22 cellular contexts compared by ENCODE assay signal in the genomic region with DNA sequence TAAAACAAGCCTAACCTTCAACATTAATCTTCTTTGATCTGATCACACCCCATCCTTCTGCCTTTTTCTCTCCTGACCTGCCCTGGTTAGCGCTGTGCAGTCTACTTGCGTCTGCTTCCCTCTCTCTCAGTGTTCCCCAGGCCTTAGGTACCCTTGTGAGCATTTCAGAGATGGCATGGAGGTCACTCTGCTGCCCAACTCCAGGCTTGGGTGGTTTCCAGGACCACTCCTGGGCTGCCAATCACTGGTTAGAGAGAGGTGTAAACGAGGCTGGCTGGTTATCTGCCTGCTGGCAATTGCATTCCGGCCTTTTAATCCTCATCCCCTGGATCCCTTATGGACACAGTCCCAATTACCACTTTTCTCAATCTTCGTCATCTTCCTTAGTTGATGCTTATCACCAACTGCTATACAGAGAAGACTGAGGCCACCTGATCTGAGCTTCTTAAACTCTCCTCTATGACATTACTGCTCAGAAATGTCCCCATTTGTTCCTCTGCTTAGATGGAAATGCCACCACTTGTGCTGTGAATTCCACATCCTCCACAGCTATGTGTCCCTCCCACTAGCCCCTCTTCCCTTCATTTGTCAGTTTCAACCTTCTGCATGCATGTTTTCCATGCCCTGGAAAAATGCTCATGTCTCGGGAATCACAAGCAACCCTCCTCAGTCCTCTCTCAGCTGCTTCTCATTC. TPM values are rescaled to one million over a fixed set of nuclear protein-coding genes. Genes with fewer than 3 reads are reported as not detected.
DNase-seq lines count a peak whose midpoint lies in the region; ATAC-seq and TF ChIP-seq lines count a peak whose summit lies in the region.
"Had no signal": no experiment of that assay in that cellular context is flagged by ENCODE, and none has a peak within 500 bp of the region (broad histone marks: within the 10 kb centered on the region; RNA-seq: fewer than 3 reads in every experiment).

No MANE protein-coding gene starts in this region.

- TF ChIP-seq CTCF in right atrium auricular region (IDR thresholded peaks at IDR 0.05), result no peak
- TF ChIP-seq CTCF in left ventricle myocardium inferior (IDR thresholded peaks at IDR 0.05; ENCODE audit: borderline replicate concordance), result no peak
- no peak for TF ChIP-seq CTCF in neural crest cell (conservative IDR thresholded peaks at IDR 0.05)
- TF ChIP-seq CTCF in Calu3 (IDR thresholded peaks at IDR 0.05; ENCODE audit: unreplicated experiment), result no peak

- H3K27ac ChIP-seq in right atrium auricular region, result no peak overlapping the region
- no peak overlapping the region for H3K27ac ChIP-seq in left ventricle myocardium inferior (replicated peaks)
- H3K27ac ChIP-seq: SJCRH30 had no signal

- H3K4me3 Mint-ChIP-seq in neural crest cell (no peak overlapping the region), Calu3 (ENCODE audit: low read depth, unreplicated experiment) (no peak overlapping the region)
- H3K4me3 Mint-ChIP-seq: CD4-positive, alpha-beta memory T cell had no signal

- H3K36me3 ChIP-seq in right atrium auricular region (no peaks in the 10 kb centered on the region), left ventricle myocardium inferior (no peaks in the 10 kb centered on the region)
- H3K36me3 ChIP-seq: SJCRH30 had no signal

- peak; percentile 62 for ATAC-seq in Right ventricle myocardium superior (ENCODE audit: poor library complexity)
- no peak for ATAC-seq in GM19455 (IDR thresholded peaks at IDR 0.05; ENCODE audit: unreplicated experiment)
- ATAC-seq: SK-N-SH treated with all-trans-retinoic acid at 6 μM for 48 hours had no signal

- no peaks in the 10 kb centered on the region for H3K27me3 ChIP-seq in right atrium auricular region
- no peaks in the 10 kb centered on the region for H3K27me3 ChIP-seq in left ventricle myocardium inferior (ENCODE audit: low read depth)
- H3K27me3 ChIP-seq: SJCRH30 had no signal

- no TSS peak for BruUV-seq in Calu3 (replicated peaks; lab: Mats Ljungman, UMichigan)

- peak; percentile 49 for DNase-seq in Right ventricle myocardium superior
- DNase-seq in right atrium auricular region (ENCODE audit: low spot score), result no peak
- DNase-seq in left ventricle myocardium inferior, result peak; percentile 40
- no peak for DNase-seq in neural crest cell (ENCODE audit: low read depth, low spot score)
- no peak for DNase-seq in NCI-H2081 treated with DMSO at 0.1 percent for 48 hours (lab: John Stamatoyannopoulos, UW)
- DNase-seq in Calu3, result no peak
- DNase-seq: C1 segment of cervical spinal cord; CD4-positive, alpha-beta memory T cell; COR-L47; DMS79; IMR-90; KG1; MM.1S; NCI-H1694 treated with DMSO at 0.1 percent for 48 hours; NCI-H2081; NCI-H2171; NCI-H226; NCI-H510A; NCI-H69; SJCRH30 had no signal

- H3K9me3 Mint-ChIP-seq in neural crest cell, result peaks cover 17% of the 10 kb centered on the region
- peaks cover 8% of the 10 kb centered on the region for H3K9me3 Mint-ChIP-seq in Calu3 (ENCODE audit: low read depth, unreplicated experiment)

- no peak overlapping the region for H3K4me3 ChIP-seq in right atrium auricular region
- H3K4me3 ChIP-seq in left ventricle myocardium inferior, result no peak overlapping the region
- H3K4me3 ChIP-seq: SJCRH30 had no signal

- CTCF ChIA-PET in Calu3 (lab: Charles Lee), result no interaction called here

- peak overlapping the region; percentile 23 for H3K27ac Mint-ChIP-seq in neural crest cell (ENCODE audit: unreplicated experiment)
- H3K27ac Mint-ChIP-seq in Calu3 (ENCODE audit: unreplicated experiment), result no peak overlapping the region

- no peaks in the 10 kb centered on the region for H3K4me1 ChIP-seq in right atrium auricular region
- H3K4me1 ChIP-seq in left ventricle myocardium inferior, result no peaks in the 10 kb centered on the region
- H3K4me1 ChIP-seq: SJCRH30 had no signal

- H3K4me1 Mint-ChIP-seq in neural crest cell (no peaks in the 10 kb centered on the region), Calu3 (ENCODE audit: low read depth, unreplicated experiment) (no peaks in the 10 kb centered on the region)
- H3K4me1 Mint-ChIP-seq: CD4-positive, alpha-beta memory T cell had no signal

- H3K9me3 ChIP-seq in right atrium auricular region (peaks cover 0 to 19% of the 10 kb centered on the region in 2 donors), left ventricle myocardium inferior (replicated peaks) (no peaks in the 10 kb centered on the region)

- H3K36me3 Mint-ChIP-seq in neural crest cell (ENCODE audit: low read depth) (peaks cover 34% of the 10 kb centered on the region), Calu3 (ENCODE audit: insufficient read depth, unreplicated experiment) (no peaks in the 10 kb centered on the region)

- intact Hi-C loops in Right ventricle myocardium superior (cut with DNase I), result no loop called here
- intact Hi-C loops in left ventricle myocardium inferior (cut with micrococcal nuclease), result no loop called here
- intact Hi-C loops in Calu3 (cut with micrococcal nuclease; ENCODE audit: unreplicated experiment), result no loop called here

- H3K27me3 Mint-ChIP-seq in neural crest cell (ENCODE audit: low read depth) (no peaks in the 10 kb centered on the region), Calu3 (ENCODE audit: unreplicated experiment) (no peaks in the 10 kb centered on the region)

RNA-seq across cellular contexts. Expression of a gene that starts 29.0 kb away (rescaled TPM):
- total RNA-seq in Right ventricle myocardium superior, result 6.5 TPM
- 1 to 10 TPM; 3.3 to 4.1 TPM for total RNA-seq in right atrium auricular region
- total RNA-seq in left ventricle myocardium inferior, result 7.7 TPM
- total RNA-seq in neural crest cell, result 7.6 and 8.9 TPM in 2 replicates
- total RNA-seq in Calu3 (2022), result 11.1 and 12.7 TPM in 2 replicates

Comparison
In these comparisons a context has a peak if more than half of its experiments do, and no peak if none do; other contexts are left out.
1. DNase-seq: peak in Right ventricle myocardium superior (single experiment) and left ventricle myocardium inferior (single experiment); none in right atrium auricular region (single experiment), neural crest cell (single experiment), NCI-H2081 treated with DMSO at 0.1 percent for 48 hours (single experiment) and Calu3 (single experiment).